Comparison of ENCODE assay signal across 8 cellular contexts in genomic region chr12:31591308-31591901, GRCh38. TPM values are rescaled to one million over a fixed set of nuclear protein-coding genes. Genes with fewer than 3 reads are reported as not detected.
A peak's percentile ranks its signal among the peaks of the same experiment; 100 is the strongest.
DNase-seq lines count a peak whose midpoint lies in the region; ATAC-seq and TF ChIP-seq lines count a peak whose summit lies in the region.

No MANE protein-coding gene starts in this region.

- peak; percentile 2 for DNase-seq in stimulated activated CD4-positive, alpha-beta T cell treated with anti-CD3 and anti-CD28 coated beads, Interleukin-15, amount 100 ng/mL, for 24 hours
- no peak for DNase-seq in stimulated activated CD4-positive, alpha-beta T cell treated with anti-CD3 and anti-CD28 coated beads, Interleukin-4, amount 100 ng/mL, for 4 hours
- DNase-seq in RWPE2 (ENCODE audit: low spot score) (no peak), endothelial cell (ENCODE audit: low spot score) (peak; percentile 16), middle frontal gyrus (ENCODE audit: extremely low spot score, low spot score) (peak; percentile 9), type B pancreatic cell (ENCODE audit: extremely low spot score, unreplicated experiment) (no peak), SKM-1 (lab: John Stamatoyannopoulos, UW; ENCODE audit: unreplicated experiment) (no peak)

- H3K27me3 Mint-ChIP-seq in endothelial cell (ENCODE audit: unreplicated experiment) (peaks cover 17% of the 10 kb centered on the region), type B pancreatic cell (peaks cover 42% of the 10 kb centered on the region)

- peak overlapping the region; percentile 100 for H3K4me3 ChIP-seq in RWPE2 (ENCODE audit: severe bottlenecking)

- peaks cover 14% of the 10 kb centered on the region for H3K4me1 Mint-ChIP-seq in endothelial cell (ENCODE audit: unreplicated experiment)
- peaks cover 5% of the 10 kb centered on the region for H3K4me1 Mint-ChIP-seq in type B pancreatic cell (ENCODE audit: unreplicated experiment)

- H3K9me3 Mint-ChIP-seq in endothelial cell (ENCODE audit: unreplicated experiment) (no peaks in the 10 kb centered on the region), type B pancreatic cell (peaks cover 5% of the 10 kb centered on the region)

- H3K27ac ChIP-seq in RWPE2 (ENCODE audit: poor library complexity, severe bottlenecking): peak overlapping the region; percentile 68

- H3K36me3 Mint-ChIP-seq in endothelial cell (ENCODE audit: low read depth, unreplicated experiment): peaks cover 13% of the 10 kb centered on the region
- H3K36me3 Mint-ChIP-seq in type B pancreatic cell: peaks cover 15% of the 10 kb centered on the region

- ATAC-seq in HG02938 (IDR thresholded peaks at IDR 0.05; ENCODE audit: unreplicated experiment): peak; percentile 15
- ATAC-seq in RWPE2 (ENCODE audit: low read depth): no peak

- TF ChIP-seq CTCF in RWPE2 (IDR thresholded peaks at IDR 0.05; ENCODE audit: poor library complexity, severe bottlenecking) (no peak), endothelial cell (IDR thresholded peaks at IDR 0.05; ENCODE audit: unreplicated experiment) (no peak), type B pancreatic cell (conservative IDR thresholded peaks at IDR 0.05) (no peak)

- H3K4me3 Mint-ChIP-seq in endothelial cell (ENCODE audit: unreplicated experiment): peak overlapping the region; percentile 98
- peak overlapping the region; percentile 97 for H3K4me3 Mint-ChIP-seq in type B pancreatic cell

- no peaks in the 10 kb centered on the region for H3K27me3 ChIP-seq in RWPE2 (ENCODE audit: insufficient read depth, poor library complexity, severe bottlenecking)

- H3K4me1 ChIP-seq in RWPE2 (ENCODE audit: insufficient read depth, poor library complexity, severe bottlenecking): peaks cover 8% of the 10 kb centered on the region

- no peaks in the 10 kb centered on the region for H3K36me3 ChIP-seq in RWPE2 (ENCODE audit: low read depth)

- H3K27ac Mint-ChIP-seq in endothelial cell (ENCODE audit: unreplicated experiment): peak overlapping the region; percentile 78
- peak overlapping the region; percentile 94 for H3K27ac Mint-ChIP-seq in type B pancreatic cell

- no peaks in the 10 kb centered on the region for H3K9me3 ChIP-seq in RWPE2 (ENCODE audit: severe bottlenecking)

RNA-seq across cellular contexts. Expression of gene DENND5B, which starts 0.5 kb away (rescaled TPM):
- 20.0 TPM for total RNA-seq in endothelial cell (ENCODE audit: unreplicated experiment)
- total RNA-seq in type B pancreatic cell (ENCODE audit: low replicate concordance): 17.5 and 17.7 TPM in 2 replicates

Comparison
In these comparisons a context has a peak if more than half of its experiments do, and no peak if none do; other contexts are left out.
1. DNase-seq: peak in stimulated activated CD4-positive, alpha-beta T cell treated with anti-CD3 and anti-CD28 coated beads, Interleukin-15, amount 100 ng/mL, for 24 hours (single experiment), endothelial cell (single experiment) and middle frontal gyrus (single experiment); none in stimulated activated CD4-positive, alpha-beta T cell treated with anti-CD3 and anti-CD28 coated beads, Interleukin-4, amount 100 ng/mL, for 4 hours (0 of 2), RWPE2 (single experiment), type B pancreatic cell (single experiment) and SKM-1 (single experiment).